ENCODE assay signal across 13 cellular contexts in genomic region chr19:10189631-10190425, GRCh38. TPM values are rescaled to one million over a fixed set of nuclear protein-coding genes. Genes with fewer than 3 reads are reported as not detected.
DNase-seq lines count a peak whose midpoint lies in the region; ATAC-seq and TF ChIP-seq lines count a peak whose summit lies in the region.
"Had no signal": no experiment of that assay in that cellular context is flagged by ENCODE, and none has a peak within 500 bp of the region (broad histone marks: within the 10 kb centered on the region; RNA-seq: fewer than 3 reads in every experiment).

No MANE protein-coding gene starts in this region.

- H3K27me3 ChIP-seq in BLaER1 treated with 17β-estradiol and CSF1 and Interleukin-3, amounts not matched to agents 10 nM and 100 nM: no peaks in the 10 kb centered on the region
- H3K27me3 ChIP-seq in GM23248 (replicated peaks; ENCODE audit: insufficient read depth) (no peaks in the 10 kb centered on the region), H9 (ENCODE audit: insufficient read depth, low read length) (no peaks in the 10 kb centered on the region)
- H3K27me3 ChIP-seq in naive thymus-derived CD4-positive, alpha-beta T cell (ENCODE audit: control insufficient read depth in 2 of 2, insufficient read depth in 2 of 2, low read length in 2 of 2): no peaks in the 10 kb centered on the region
- H3K27me3 ChIP-seq: ovary had no signal

- H4K5ac ChIP-seq in H9 (ENCODE audit: insufficient read length, low read depth, low read length): no peak overlapping the region

- no peak overlapping the region for H2BK12ac ChIP-seq in H9 (ENCODE audit: insufficient read length, low read depth, low read length)

- peak overlapping the region; percentile 57 for H3K27ac Mint-ChIP-seq in activated CD4-positive, alpha-beta memory T cell treated with anti-CD3 and anti-CD28 coated beads, Interleukin-2, amount 10 ng/mL, durations not matched to agents 7 days and 5 days
- peak overlapping the region in 4 of 9 donors; percentile 6 to 28 (median 11) for H3K27ac Mint-ChIP-seq in naive thymus-derived CD4-positive, alpha-beta T cell
- peak overlapping the region in 1 of 3 experiments; percentile 23; a peak in 2 of 7 replicates for H3K27ac Mint-ChIP-seq in H9

- H3F3A ChIP-seq in GM23248 (ENCODE audit: insufficient read depth): peaks cover 35% of the 10 kb centered on the region

- H3K4ac ChIP-seq in H9 (ENCODE audit: low read depth, low read length): no peak overlapping the region

- H3K9me2 ChIP-seq in GM23248 (ENCODE audit: insufficient read depth): no peaks in the 10 kb centered on the region

- H2AFZ ChIP-seq in GM23248: no peak overlapping the region
- no peak overlapping the region for H2AFZ ChIP-seq in H9 (ENCODE audit: low read length)

- no peak overlapping the region for H3K56ac ChIP-seq in H9 (ENCODE audit: insufficient read length, low read depth, low read length)

- no peak overlapping the region for H2BK20ac ChIP-seq in H9 (ENCODE audit: low read depth, low read length, poor library complexity, severe bottlenecking)

- peaks cover 70 to 84% (median 80%) of the 10 kb centered on the region in 10 experiments for H3K4me1 ChIP-seq in BLaER1 treated with 17β-estradiol and CSF1 and Interleukin-3, amounts not matched to agents 10 nM and 100 nM
- H3K4me1 ChIP-seq in GM23248 (ENCODE audit: insufficient read depth) (peaks cover 22% of the 10 kb centered on the region), H9 (ENCODE audit: insufficient read depth, low read length) (no peaks in the 10 kb centered on the region)
- H3K4me1 ChIP-seq in naive thymus-derived CD4-positive, alpha-beta T cell (ENCODE audit: control insufficient read depth in 2 of 2, insufficient read depth in 2 of 2, low read length in 2 of 2): peaks cover 3 to 17% of the 10 kb centered on the region in 2 donors

- no peak overlapping the region for H3K23ac ChIP-seq in H9 (ENCODE audit: insufficient read length, low read depth, low read length)

- H3K9me3 Mint-ChIP-seq in activated CD4-positive, alpha-beta memory T cell treated with anti-CD3 and anti-CD28 coated beads, Interleukin-2, amount 10 ng/mL, durations not matched to agents 7 days and 5 days: no peaks in the 10 kb centered on the region
- no peaks in the 10 kb centered on the region for H3K9me3 Mint-ChIP-seq in naive thymus-derived CD4-positive, alpha-beta T cell
- no peaks in the 10 kb centered on the region; a peak in 1 of 5 replicates for H3K9me3 Mint-ChIP-seq in H9

- H2BK15ac ChIP-seq in H9 (ENCODE audit: low read depth, low read length): no peak overlapping the region

- no peaks in the 10 kb centered on the region for H3K27me3 Mint-ChIP-seq in activated CD4-positive, alpha-beta memory T cell treated with anti-CD3 and anti-CD28 coated beads, Interleukin-2, amount 10 ng/mL, durations not matched to agents 7 days and 5 days
- H3K27me3 Mint-ChIP-seq in naive thymus-derived CD4-positive, alpha-beta T cell: no peaks in the 10 kb centered on the region
- H3K27me3 Mint-ChIP-seq in H9 (ENCODE audit: low read depth): no peaks in the 10 kb centered on the region

- no peak overlapping the region for H2BK5ac ChIP-seq in H9 (ENCODE audit: insufficient read length, low read length)

- WGBS in GM23248 (ENCODE audit: low coverage in 1 of 2, low lambda C conversion rate in 2 of 2, missing lambda C conversion rate in 2 of 2), 2 experiments: 78 to 83% methylated on average over 11 of the region's 11 CpGs
- no CpG with 5 or more reads among the region's 11 CpGs for WGBS in H9 (ENCODE audit: extremely low coverage, insufficient read length, low lambda C conversion rate)

- no peak for ATAC-seq in naive thymus-derived CD4-positive, alpha-beta T cell
- no peak for ATAC-seq in HG02610 (IDR thresholded peaks at IDR 0.05; ENCODE audit: unreplicated experiment)

- no peak overlapping the region for H3K4me3 Mint-ChIP-seq in activated CD4-positive, alpha-beta memory T cell treated with anti-CD3 and anti-CD28 coated beads, Interleukin-2, amount 10 ng/mL, durations not matched to agents 7 days and 5 days
- peak overlapping the region in 4 of 10 donors; percentile 9 to 58 (median 28) for H3K4me3 Mint-ChIP-seq in naive thymus-derived CD4-positive, alpha-beta T cell
- H3K4me3 Mint-ChIP-seq in H9: no peak overlapping the region

- in situ Hi-C loops in GM23248 (cut with MboI): no loop called here

- H3K4me2 ChIP-seq in BLaER1 treated with 17β-estradiol and CSF1 and Interleukin-3, amounts not matched to agents 10 nM and 100 nM: peak overlapping the region; percentile 1 to 94 (median 48); a peak in 16 of 22 replicates
- H3K4me2 ChIP-seq in GM23248 (ENCODE audit: unreplicated experiment) (no peak overlapping the region), H9 (ENCODE audit: insufficient read depth, insufficient read length, low read length) (no peak overlapping the region)

- intact Hi-C loops in naive thymus-derived CD4-positive, alpha-beta T cell (cut with micrococcal nuclease): loop anchor here (5.0 kb wide), 2 partner anchors 83 to 1367 kb away; partner anchors contain the start of genes ELOF1 (in 1 of the 2) and PPAN (in 1 of the 2)

- H3T11ph ChIP-seq in H9 (ENCODE audit: low read length): no peak overlapping the region

- no peak overlapping the region for H3K14ac ChIP-seq in H9 (ENCODE audit: insufficient read depth, low read length)

- POLR2A ChIA-PET in activated CD4-positive, alpha-beta memory T cell treated with anti-CD3 and anti-CD28 coated beads, Interleukin-2, amount 10 ng/mL, durations not matched to agents 7 days and 5 days (lab: Charles Lee): interaction anchor here (0.7 to 1.7 kb wide), 3 partner anchors 17 to 60 kb away, joined by 4 to 7 read pairs (median 5); no protein-coding TSS in a partner anchor
- POLR2A ChIA-PET in naive thymus-derived CD4-positive, alpha-beta T cell (lab: Charles Lee): interaction anchor here (0.5 to 0.6 kb wide), 4 partner anchors 9 to 187 kb away, joined by 3 to 4 read pairs (median 4); no protein-coding TSS in a partner anchor

- no peak overlapping the region for H3K27ac ChIP-seq in BLaER1 treated with 17β-estradiol and CSF1 and Interleukin-3, amounts not matched to agents 10 nM and 100 nM
- no peak overlapping the region for H3K27ac ChIP-seq in GM23248
- H3K27ac ChIP-seq in naive thymus-derived CD4-positive, alpha-beta T cell (ENCODE audit: low read depth, low read length): no peak overlapping the region
- no peak overlapping the region for H3K27ac ChIP-seq in H9 (ENCODE audit: insufficient read length, low read depth, low read length)
- H3K27ac ChIP-seq: C4-2B, HL-60, ovary had no signal

- peaks cover 39 to 96% (median 94%) of the 10 kb centered on the region in 11 experiments; a peak in 21 of 22 replicates for H4K20me1 ChIP-seq in BLaER1 treated with 17β-estradiol and CSF1 and Interleukin-3, amounts not matched to agents 10 nM and 100 nM
- H4K20me1 ChIP-seq in GM23248 (ENCODE audit: insufficient read depth) (no peaks in the 10 kb centered on the region), H9 (ENCODE audit: control insufficient read depth, insufficient read depth, insufficient read length) (no peaks in the 10 kb centered on the region)

- peaks cover 65 to 90% (median 80%) of the 10 kb centered on the region in 11 experiments for H3K36me3 ChIP-seq in BLaER1 treated with 17β-estradiol and CSF1 and Interleukin-3, amounts not matched to agents 10 nM and 100 nM
- H3K36me3 ChIP-seq in GM23248 (ENCODE audit: low read depth): peaks cover 7% of the 10 kb centered on the region; the same call in 1 of the 2 replicates
- peaks cover 3 to 46% (median 10%) of the 10 kb centered on the region in 3 experiments for H3K36me3 ChIP-seq in naive thymus-derived CD4-positive, alpha-beta T cell (ENCODE audit: control insufficient read depth in 2 of 3, insufficient read depth in 3 of 3, low read length in 3 of 3)
- H3K36me3 ChIP-seq: ovary had no signal

- H3K36me3 Mint-ChIP-seq in activated CD4-positive, alpha-beta memory T cell treated with anti-CD3 and anti-CD28 coated beads, Interleukin-2, amount 10 ng/mL, durations not matched to agents 7 days and 5 days (ENCODE audit: low read depth): peaks cover 65% of the 10 kb centered on the region
- H3K36me3 Mint-ChIP-seq in naive thymus-derived CD4-positive, alpha-beta T cell: peaks cover 0 to 16% (median 4%) of the 10 kb centered on the region in 5 donors
- peaks cover 3 to 46% (median 27%) of the 10 kb centered on the region in 3 experiments; a peak in 6 of 7 replicates for H3K36me3 Mint-ChIP-seq in H9 (ENCODE audit: insufficient read depth in 1 of 3, low read depth in 3 of 3)

- no peak overlapping the region for H2BK120ac ChIP-seq in H9 (ENCODE audit: low read depth, low read length, poor library complexity, severe bottlenecking)

- DNase-seq in GM23248 (peak; percentile 36), fibroblast of peridontal ligament (ENCODE audit: extremely low read depth) (peak; percentile 39), Kasumi-1 (lab: John Stamatoyannopoulos, UW) (no peak), H9 (no peak)
- peak; percentile 52 for DNase-seq in activated CD4-positive, alpha-beta memory T cell treated with anti-CD3 and anti-CD28 coated beads, Interleukin-2, amount 10 ng/mL, durations not matched to agents 7 days and 5 days
- no peak for DNase-seq in naive thymus-derived CD4-positive, alpha-beta T cell
- DNase-seq: NCI-H524, ovary had no signal

- H3K4me1 Mint-ChIP-seq in activated CD4-positive, alpha-beta memory T cell treated with anti-CD3 and anti-CD28 coated beads, Interleukin-2, amount 10 ng/mL, durations not matched to agents 7 days and 5 days: peaks cover 57% of the 10 kb centered on the region
- H3K4me1 Mint-ChIP-seq in naive thymus-derived CD4-positive, alpha-beta T cell: peaks cover 24 to 60% (median 51%) of the 10 kb centered on the region in 7 donors
- peaks cover 3 to 10% of the 10 kb centered on the region in 2 experiments; a peak in 3 of 4 replicates for H3K4me1 Mint-ChIP-seq in H9

- CTCF ChIA-PET in activated CD4-positive, alpha-beta memory T cell treated with anti-CD3 and anti-CD28 coated beads, Interleukin-2, amount 10 ng/mL, durations not matched to agents 7 days and 5 days (lab: Charles Lee): interaction anchor here (2.6 kb wide), 1 partner anchor 60 kb away, joined by 10 read pairs; no protein-coding TSS in a partner anchor
- CTCF ChIA-PET in naive thymus-derived CD4-positive, alpha-beta T cell (lab: Charles Lee): interaction anchor here (0.6 to 0.7 kb wide), 2 partner anchors 36 to 275 kb away, joined by 3 read pairs; no protein-coding TSS in a partner anchor

- H3K9ac ChIP-seq in BLaER1 treated with 17β-estradiol and CSF1 and Interleukin-3, amounts not matched to agents 10 nM and 100 nM: peak overlapping the region in 4 of 11 experiments; percentile 4 to 38 (median 22); a peak in 4 of 22 replicates
- H3K9ac ChIP-seq in GM23248 (no peak overlapping the region), H9 (ENCODE audit: extremely low read depth, insufficient read length, low read length) (no peak overlapping the region)

- H3K9me3 ChIP-seq in BLaER1 treated with 17β-estradiol and CSF1 and Interleukin-3, amounts not matched to agents 10 nM and 100 nM (replicated peaks in 1 of 11): no peaks in the 10 kb centered on the region
- no peaks in the 10 kb centered on the region for H3K9me3 ChIP-seq in GM23248 (ENCODE audit: low read depth)
- no peaks in the 10 kb centered on the region for H3K9me3 ChIP-seq in naive thymus-derived CD4-positive, alpha-beta T cell (ENCODE audit: control insufficient read depth in 2 of 3, low read length in 3 of 3)
- H3K9me3 ChIP-seq in H9 (ENCODE audit: control insufficient read depth, low read depth, low read length): no peaks in the 10 kb centered on the region
- H3K9me3 ChIP-seq: ovary had no signal

- peaks cover 96% of the 10 kb centered on the region for H3K79me2 ChIP-seq in GM23248 (ENCODE audit: insufficient read depth)
- H3K79me2 ChIP-seq in H9 (ENCODE audit: insufficient read depth, low read length): peaks cover 66% of the 10 kb centered on the region

- no peak for TF ChIP-seq CTCF in H9 (conservative IDR thresholded peaks at IDR 0.05)

- H3K23me2 ChIP-seq in H9 (ENCODE audit: insufficient read length, low read depth, low read length, poor library complexity, severe bottlenecking): peaks cover 7% of the 10 kb centered on the region

- H4K8ac ChIP-seq in H9 (replicated peaks; ENCODE audit: insufficient read length, low read depth, low read length): no peak overlapping the region

- no peak overlapping the region for H3K18ac ChIP-seq in H9 (ENCODE audit: insufficient read length, low read depth, low read length)

- H3K4me3 ChIP-seq in BLaER1 treated with 17β-estradiol and CSF1 and Interleukin-3, amounts not matched to agents 10 nM and 100 nM: no peak overlapping the region
- no peak overlapping the region for H3K4me3 ChIP-seq in GM23248
- no peak overlapping the region for H3K4me3 ChIP-seq in naive thymus-derived CD4-positive, alpha-beta T cell (ENCODE audit: low read length)
- H3K4me3 ChIP-seq: lung, ovary had no signal

- H2AK5ac ChIP-seq in H9 (ENCODE audit: insufficient read length, low read length): no peak overlapping the region

- no peak overlapping the region for H4K91ac ChIP-seq in H9 (ENCODE audit: insufficient read length, low read depth, low read length)

- H3K79me1 ChIP-seq in H9 (ENCODE audit: insufficient read depth, low read depth, low read length, poor library complexity, severe bottlenecking): peaks cover 14% of the 10 kb centered on the region

RNA-seq across cellular contexts. Expression of gene DNMT1, which starts 4.9 kb away (rescaled TPM):
- total RNA-seq in GM23248 (2014; rRNA removed; shearing (Covaris generic)): 32.5 and 57.5 TPM in 2 replicates
- polyA plus RNA-seq in GM23248 (2016; fragmentation: Nextera tagmentation; extraction: Ambion mirVana): 91.8 and 101 TPM in 2 replicates
- 100 to 1,000 TPM; 314 to 331 TPM for total RNA-seq in activated CD4-positive, alpha-beta memory T cell treated with anti-CD3 and anti-CD28 coated beads, Interleukin-2, amount 10 ng/mL, durations not matched to agents 7 days and 5 days
- total RNA-seq in naive thymus-derived CD4-positive, alpha-beta T cell: 100 to 1,000 TPM; 175 to 334 (median 194) TPM
- polyA plus RNA-seq in naive thymus-derived CD4-positive, alpha-beta T cell: 100 to 1,000 TPM; 113 to 153 TPM
- total RNA-seq in H9 (2021): 206 and 227 TPM in 2 replicates

RNA-seq across cellular contexts. Expression of gene S1PR2, which starts 41.3 kb away (rescaled TPM):
- 20.3 and 24.9 TPM in 2 replicates for total RNA-seq in GM23248 (2014; rRNA removed; shearing (Covaris generic))
- 35.1 and 35.4 TPM in 2 replicates for polyA plus RNA-seq in GM23248 (2016; fragmentation: Nextera tagmentation; extraction: Ambion mirVana)
- total RNA-seq in activated CD4-positive, alpha-beta memory T cell treated with anti-CD3 and anti-CD28 coated beads, Interleukin-2, amount 10 ng/mL, durations not matched to agents 7 days and 5 days: 10 to 100 TPM in 1 of 2 experiments, 1 to 10 TPM in 1; 9.5 to 10.6 TPM
- 1 to 10 TPM; 3.4 to 6.8 (median 5.2) TPM for total RNA-seq in naive thymus-derived CD4-positive, alpha-beta T cell
- polyA plus RNA-seq in naive thymus-derived CD4-positive, alpha-beta T cell: under 1 TPM; 0.64 to 0.81 TPM
- 11.5 and 12.8 TPM in 2 replicates for total RNA-seq in H9 (2021)

Comparison
In these comparisons a context has a peak if more than half of its experiments do, and no peak if none do; other contexts are left out.
1. H3K4me2 ChIP-seq: peak in BLaER1 treated with 17β-estradiol and CSF1 and Interleukin-3, amounts not matched to agents 10 nM and 100 nM (11 of 11); none in GM23248 (single experiment) and H9 (single experiment).
2. DNase-seq: peak in GM23248 (single experiment), activated CD4-positive, alpha-beta memory T cell treated with anti-CD3 and anti-CD28 coated beads, Interleukin-2, amount 10 ng/mL, durations not matched to agents 7 days and 5 days (single experiment) and fibroblast of peridontal ligament (single experiment); none in naive thymus-derived CD4-positive, alpha-beta T cell (0 of 9), Kasumi-1 (0 of 2) and H9 (single experiment).